In the genomic region with DNA sequence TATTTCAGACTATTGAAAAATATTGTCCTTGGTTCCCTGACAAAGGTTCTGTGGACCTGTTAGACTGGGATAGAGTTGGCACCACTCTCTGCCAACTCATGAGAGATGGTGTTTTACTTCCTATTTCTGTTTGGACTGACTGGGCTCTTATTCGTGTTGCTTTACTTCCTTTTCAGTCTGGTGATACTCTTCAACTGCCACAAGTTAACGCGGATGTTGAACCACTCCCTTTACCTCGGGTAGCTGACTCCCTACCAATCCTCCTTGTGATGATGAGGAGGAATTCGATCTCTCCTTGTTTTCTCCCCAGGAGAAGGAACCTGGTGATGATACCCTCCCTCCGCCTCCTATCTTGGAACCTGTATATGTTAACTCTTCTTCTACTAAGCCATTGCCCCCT, we compare ENCODE assay signal across 8 cellular contexts.
DNase-seq lines count a peak whose midpoint lies in the region; ATAC-seq, FAIRE-seq and TF ChIP-seq lines count a peak whose summit lies in the region.
"Not testable (repeated sequence)": the region's sequence is repeated elsewhere in the genome, so short reads cannot be mapped to it uniquely, and the experiment has no call there.

No MANE protein-coding gene starts in this region.

- not testable (repeated sequence) for H3K4me1 ChIP-seq in endodermal cell (ENCODE audit: control insufficient read depth, insufficient read depth, low read length); lower lobe of right lung; small intestine (ENCODE audit: control insufficient read depth in 2 of 2, insufficient read depth in 1 of 2, low read depth in 1 of 2, low read length in 1 of 2)

- not testable (repeated sequence) for H3K36me3 ChIP-seq in endodermal cell (ENCODE audit: control insufficient read depth, insufficient read depth, low read length); lower lobe of right lung; small intestine (ENCODE audit: control insufficient read depth in 2 of 2, insufficient read depth in 2 of 2, low read length in 2 of 2)

- WGBS in endodermal cell (ENCODE audit: insufficient coverage in 1 of 2, insufficient read length in 1 of 2), 2 experiments: 95 to 100% methylated on average over 1 to 6 of the region's 6 CpGs
- 13 to 56% (median 30%) methylated on average over 6 of the region's 6 CpGs for WGBS in small intestine, 3 donors

- not testable (repeated sequence) for H3K27me3 ChIP-seq in endodermal cell (ENCODE audit: control insufficient read depth, insufficient read depth, low read length, poor library complexity, severe bottlenecking); lower lobe of right lung (ENCODE audit: low read depth); small intestine (ENCODE audit: control insufficient read depth in 2 of 2, insufficient read depth in 2 of 2, low read length in 2 of 2)

- not testable (repeated sequence) for H3K27me3 Mint-ChIP-seq in endodermal cell (ENCODE audit: insufficient read depth); nephron (ENCODE audit: low read depth); type B pancreatic cell

- FAIRE-seq in colon (lab: Jason Lieb, UNC): peak; percentile 78
- FAIRE-seq in small intestine (lab: Jason Lieb, UNC): not testable (repeated sequence)

- H3K9me3 Mint-ChIP-seq in endodermal cell (peaks cover 32% of the 10 kb centered on the region), type B pancreatic cell (peaks cover 14% of the 10 kb centered on the region)
- H3K9me3 Mint-ChIP-seq in nephron: not testable (repeated sequence)

- peaks cover 16% of the 10 kb centered on the region for H3K36me3 Mint-ChIP-seq in endodermal cell (ENCODE audit: low read depth)
- not testable (repeated sequence) for H3K36me3 Mint-ChIP-seq in nephron (ENCODE audit: low read depth); type B pancreatic cell

- H3K27ac ChIP-seq in endodermal cell (ENCODE audit: low read depth, low read length); lower lobe of right lung: not testable (repeated sequence)
- H3K27ac ChIP-seq in small intestine (ENCODE audit: low read depth in 1 of 2, low read length in 1 of 2): peak overlapping the region in 1 of 2 donors; percentile 59

- H3K9me3 ChIP-seq in endodermal cell (ENCODE audit: control insufficient read depth, low read length); lower lobe of right lung; small intestine (ENCODE audit: control insufficient read depth, low read depth): not testable (repeated sequence)

- H3K4me1 Mint-ChIP-seq in endodermal cell (peaks cover 16% of the 10 kb centered on the region), type B pancreatic cell (ENCODE audit: unreplicated experiment) (peaks cover 18% of the 10 kb centered on the region)
- not testable (repeated sequence) for H3K4me1 Mint-ChIP-seq in nephron

- H3K9ac ChIP-seq in endodermal cell (ENCODE audit: extremely low read depth, low read length, poor library complexity, severe bottlenecking): not testable (repeated sequence)

- not testable (repeated sequence) for H3K4me3 Mint-ChIP-seq in endodermal cell, nephron
- peak overlapping the region; percentile 78 for H3K4me3 Mint-ChIP-seq in type B pancreatic cell

- TF ChIP-seq CTCF in endodermal cell (conservative IDR thresholded peaks at IDR 0.05); lower lobe of right lung (IDR thresholded peaks at IDR 0.05); nephron (IDR thresholded peaks at IDR 0.05; ENCODE audit: unreplicated experiment in 3 of 3); type B pancreatic cell (conservative IDR thresholded peaks at IDR 0.05): not testable (repeated sequence)

- intact Hi-C loops in lower lobe of right lung (cut with DNase I): not testable (repeated sequence)

- DNase-seq in COLO668 (lab: John Stamatoyannopoulos, UW; ENCODE audit: unreplicated experiment) (peak; percentile 19), DMS53 treated with DMSO at 0.1 percent for 48 hours (lab: John Stamatoyannopoulos, UW; ENCODE audit: unreplicated experiment) (peak; percentile 44), small intestine (peak; percentile 55)
- not testable (repeated sequence) for DNase-seq in endodermal cell; lower lobe of right lung; type B pancreatic cell (ENCODE audit: extremely low spot score, unreplicated experiment)

- H3K27ac Mint-ChIP-seq in endodermal cell: peak overlapping the region; percentile 67
- H3K27ac Mint-ChIP-seq in nephron: peak overlapping the region in 2 of 3 experiments; percentile 60 to 87
- H3K27ac Mint-ChIP-seq in type B pancreatic cell: peak overlapping the region; percentile 61

- peak; percentile 60 to 79 for ATAC-seq in lower lobe of right lung

- H3K4me3 ChIP-seq in endodermal cell (ENCODE audit: low read length); lower lobe of right lung; small intestine (ENCODE audit: low read depth in 1 of 2, low read length in 2 of 2): not testable (repeated sequence)
